ENCODE assay signal across 10 cellular contexts in the genomic region with DNA sequence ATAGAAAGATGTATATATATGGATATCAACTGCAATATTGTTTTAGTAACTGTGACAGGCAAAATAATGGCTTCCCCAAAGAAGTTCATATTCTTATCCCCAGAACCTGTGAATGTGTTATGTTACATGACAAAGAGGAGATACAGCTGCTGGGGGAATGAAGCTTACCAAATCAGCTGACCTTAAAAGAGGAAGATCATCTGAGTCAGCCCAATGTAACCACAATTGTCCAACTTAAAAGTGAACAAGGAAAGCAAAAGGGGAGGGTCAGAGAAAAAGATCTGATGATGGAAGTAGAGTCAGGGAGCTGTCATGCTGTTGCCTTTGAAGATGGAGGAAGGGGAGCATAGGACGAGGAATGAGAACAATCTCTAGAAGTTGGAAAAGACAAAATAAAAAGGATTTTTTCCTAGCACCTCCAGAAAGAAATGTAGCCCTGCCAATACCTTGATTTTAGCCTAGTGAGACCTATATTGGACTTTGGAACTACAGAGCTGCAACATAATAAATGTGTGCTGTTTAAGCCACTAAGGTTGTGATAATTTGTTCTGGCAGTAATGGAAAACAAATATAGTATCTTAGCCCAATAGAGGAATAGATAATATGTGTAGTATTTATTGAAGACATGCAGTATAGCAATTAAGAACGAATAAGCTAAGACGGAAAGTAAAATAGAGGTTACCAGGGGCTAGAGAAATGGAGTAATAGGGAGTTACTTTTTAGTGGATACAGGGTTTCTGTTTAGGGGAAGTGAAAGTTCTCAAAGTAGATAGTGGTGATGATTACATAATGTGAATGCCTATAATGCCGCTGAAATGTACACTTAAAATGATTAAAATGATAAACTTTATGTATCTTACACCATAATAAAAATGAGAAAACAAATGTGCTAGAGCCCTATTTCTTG.
DNase-seq lines count a peak whose midpoint lies in the region; ATAC-seq, FAIRE-seq and TF ChIP-seq lines count a peak whose summit lies in the region.
"Had no signal": no experiment of that assay in that cellular context is flagged by ENCODE, and none has a peak within 500 bp of the region (broad histone marks: within the 10 kb centered on the region; RNA-seq: fewer than 3 reads in every experiment).

No MANE protein-coding gene starts in this region.

- H3K4me1 ChIP-seq in SK-N-SH (ENCODE audit: control insufficient read depth in 1 of 2, insufficient read depth in 2 of 2, low read depth in 1 of 2, low read length in 1 of 2) (peaks cover 5% of the 10 kb centered on the region in 2 experiments; a peak in 1 of 4 replicates), small intestine (ENCODE audit: control insufficient read depth in 2 of 2, insufficient read depth in 1 of 2, low read depth in 1 of 2, low read length in 1 of 2) (peaks cover 9% of the 10 kb centered on the region in 2 donors), smooth muscle cell (ENCODE audit: low read depth) (no peaks in the 10 kb centered on the region)
- H3K4me1 ChIP-seq: SJSA1 had no signal

- no peak for FAIRE-seq in small intestine (lab: Jason Lieb, UNC)

- no peak for TF ChIP-seq EP300 in SK-N-SH (IDR thresholded peaks at IDR 0.05; ENCODE audit: borderline replicate concordance in 1 of 2, low read depth in 1 of 2, low read length in 1 of 2)

- DNase-seq in SK-N-SH: no peak
- DNase-seq in LHCN-M2 (ENCODE audit: low read depth): peak; percentile 89
- peak; percentile 42 for DNase-seq in epithelial cell of esophagus (ENCODE audit: low read depth)
- DNase-seq in small intestine: peak; percentile 69
- DNase-seq in smooth muscle cell (lab: John Stamatoyannopoulos, UW; ENCODE audit: unreplicated experiment): no peak
- DNase-seq in NCI-H146 (lab: John Stamatoyannopoulos, UW): no peak
- no peak for DNase-seq in epidermal melanocyte (ENCODE audit: insufficient read length, low spot score)

- no peaks in the 10 kb centered on the region for H3K36me3 ChIP-seq in SK-N-SH (replicated peaks in 1 of 2; ENCODE audit: control insufficient read depth in 1 of 2, insufficient read depth in 2 of 2, low read length in 1 of 2)
- no peaks in the 10 kb centered on the region for H3K36me3 ChIP-seq in small intestine (ENCODE audit: control insufficient read depth in 2 of 2, insufficient read depth in 2 of 2, low read length in 2 of 2)
- no peaks in the 10 kb centered on the region for H3K36me3 ChIP-seq in smooth muscle cell (ENCODE audit: low read depth)
- H3K36me3 ChIP-seq: SJSA1 had no signal

- no peak overlapping the region for H3K4me2 ChIP-seq in SK-N-SH
- H3K4me2 ChIP-seq in smooth muscle cell: no peak overlapping the region

- H3K27me3 ChIP-seq in SK-N-SH (ENCODE audit: insufficient read depth): no peaks in the 10 kb centered on the region
- no peaks in the 10 kb centered on the region for H3K27me3 ChIP-seq in small intestine (ENCODE audit: control insufficient read depth in 2 of 2, insufficient read depth in 2 of 2, low read length in 2 of 2)
- no peaks in the 10 kb centered on the region for H3K27me3 ChIP-seq in smooth muscle cell (ENCODE audit: low read depth)
- H3K27me3 ChIP-seq: SJSA1 had no signal

- CTCF ChIA-PET in SK-N-SH (lab: Yijun Ruan, JAX): no interaction called here

- no peak for TF ChIP-seq RAD21 in SK-N-SH (IDR thresholded peaks at IDR 0.05; ENCODE audit: low read length)

- no peak overlapping the region for H3K27ac ChIP-seq in SK-N-SH (ENCODE audit: low read depth in 2 of 2, low read length in 1 of 2)
- H3K27ac ChIP-seq in small intestine (ENCODE audit: low read depth in 1 of 2, low read length in 1 of 2): no peak overlapping the region
- H3K27ac ChIP-seq in smooth muscle cell (ENCODE audit: low read depth): no peak overlapping the region
- H3K27ac ChIP-seq: 22Rv1, SJSA1 had no signal

- POLR2A ChIA-PET in SK-N-SH (lab: Yijun Ruan, JAX): no interaction called here

- H4K20me1 ChIP-seq in SK-N-SH (ENCODE audit: insufficient read depth) (no peaks in the 10 kb centered on the region), smooth muscle cell (ENCODE audit: low read depth) (no peaks in the 10 kb centered on the region)

- H3K79me2 ChIP-seq in SK-N-SH (ENCODE audit: insufficient read depth): no peaks in the 10 kb centered on the region
- no peaks in the 10 kb centered on the region for H3K79me2 ChIP-seq in smooth muscle cell (ENCODE audit: low read depth)

- H3F3A ChIP-seq in SK-N-SH (replicated peaks; ENCODE audit: insufficient read depth): peaks cover 27% of the 10 kb centered on the region
- H3F3A ChIP-seq in smooth muscle cell (ENCODE audit: low read depth): no peaks in the 10 kb centered on the region

- no peak for ATAC-seq in SK-N-SH treated with all-trans-retinoic acid at 6 μM for 48 hours

- no peaks in the 10 kb centered on the region for H3K9me2 ChIP-seq in SK-N-SH

- 86% methylated on average over 4 of the region's 4 CpGs for WGBS in SK-N-SH (ENCODE audit: low lambda C conversion rate)
- WGBS in small intestine, 3 donors: 20 to 49% (median 33%) methylated on average over 4 of the region's 4 CpGs
- WGBS in smooth muscle cell (ENCODE audit: low lambda C conversion rate): 92% methylated on average over 4 of the region's 4 CpGs

- H3K4me3 ChIP-seq in SK-N-SH (ENCODE audit: low read depth in 2 of 2, low read length in 1 of 2) (no peak overlapping the region), epithelial cell of esophagus (ENCODE audit: low read length) (no peak overlapping the region), small intestine (ENCODE audit: low read depth in 1 of 2, low read length in 2 of 2) (no peak overlapping the region), smooth muscle cell (no peak overlapping the region)
- H3K4me3 ChIP-seq: SJSA1 had no signal

- H2AFZ ChIP-seq in SK-N-SH (ENCODE audit: low read depth): no peak overlapping the region
- no peak overlapping the region for H2AFZ ChIP-seq in smooth muscle cell (ENCODE audit: low read depth)

- H3K9me3 ChIP-seq in SK-N-SH (no peaks in the 10 kb centered on the region), small intestine (ENCODE audit: control insufficient read depth, low read depth) (no peaks in the 10 kb centered on the region), smooth muscle cell (replicated peaks; ENCODE audit: low read depth) (no peaks in the 10 kb centered on the region)
- H3K9me3 ChIP-seq: SJSA1 had no signal

- no peak overlapping the region for H3K9ac ChIP-seq in SK-N-SH
- no peak overlapping the region for H3K9ac ChIP-seq in smooth muscle cell (ENCODE audit: low read depth)

- TF ChIP-seq CTCF in SK-N-SH (IDR thresholded peaks at IDR 0.05): no peak
- no peak for TF ChIP-seq CTCF in epithelial cell of esophagus (IDR thresholded peaks at IDR 0.05; ENCODE audit: insufficient read depth, low read depth, low read length, missing control alignments)
- no peak for TF ChIP-seq CTCF in smooth muscle cell (IDR thresholded peaks at IDR 0.05; ENCODE audit: borderline replicate concordance, insufficient read depth, poor library complexity, severe bottlenecking)

TF ChIP-seq in SK-N-SH, 30 proteins besides CTCF, POLR2A, EP300 and RAD21 (continues in another document):
- TF ChIP-seq, protein P1, sequence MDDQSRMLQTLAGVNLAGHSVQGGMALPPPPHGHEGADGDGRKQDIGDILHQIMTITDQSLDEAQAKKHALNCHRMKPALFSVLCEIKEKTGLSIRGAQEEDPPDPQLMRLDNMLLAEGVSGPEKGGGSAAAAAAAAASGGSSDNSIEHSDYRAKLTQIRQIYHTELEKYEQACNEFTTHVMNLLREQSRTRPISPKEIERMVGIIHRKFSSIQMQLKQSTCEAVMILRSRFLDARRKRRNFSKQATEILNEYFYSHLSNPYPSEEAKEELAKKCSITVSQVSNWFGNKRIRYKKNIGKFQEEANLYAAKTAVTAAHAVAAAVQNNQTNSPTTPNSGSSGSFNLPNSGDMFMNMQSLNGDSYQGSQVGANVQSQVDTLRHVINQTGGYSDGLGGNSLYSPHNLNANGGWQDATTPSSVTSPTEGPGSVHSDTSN (IDR thresholded peaks at IDR 0.05): 0 out of 2 replicates have a peak, but pooled peaks have one; percentile 12

TF ChIP-seq in SK-N-SH treated with all-trans-retinoic acid at 6 μM for 48 hours, 23 proteins besides CTCF, POLR2A, EP300 and RAD21:
- TF ChIP-seq ZNF565 (CRISPR knock-in tag; conservative IDR thresholded peaks at IDR 0.05; ENCODE audit: low read depth) (no peak), ESRRG (CRISPR knock-in tag; IDR thresholded peaks at IDR 0.05) (no peak), ZNF70 (CRISPR knock-in tag; IDR thresholded peaks at IDR 0.05) (no peak)
- TF ChIP-seq, protein P2, sequence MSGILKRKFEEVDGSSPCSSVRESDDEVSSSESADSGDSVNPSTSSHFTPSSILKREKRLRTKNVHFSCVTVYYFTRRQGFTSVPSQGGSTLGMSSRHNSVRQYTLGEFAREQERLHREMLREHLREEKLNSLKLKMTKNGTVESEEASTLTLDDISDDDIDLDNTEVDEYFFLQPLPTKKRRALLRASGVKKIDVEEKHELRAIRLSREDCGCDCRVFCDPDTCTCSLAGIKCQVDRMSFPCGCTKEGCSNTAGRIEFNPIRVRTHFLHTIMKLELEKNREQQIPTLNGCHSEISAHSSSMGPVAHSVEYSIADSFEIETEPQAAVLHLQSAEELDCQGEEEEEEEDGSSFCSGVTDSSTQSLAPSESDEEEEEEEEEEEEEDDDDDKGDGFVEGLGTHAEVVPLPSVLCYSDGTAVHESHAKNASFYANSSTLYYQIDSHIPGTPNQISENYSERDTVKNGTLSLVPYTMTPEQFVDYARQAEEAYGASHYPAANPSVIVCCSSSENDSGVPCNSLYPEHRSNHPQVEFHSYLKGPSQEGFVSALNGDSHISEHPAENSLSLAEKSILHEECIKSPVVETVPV (CRISPR knock-in tag; IDR thresholded peaks at IDR 0.05): no peak

Comparison
In these comparisons a context has a peak if more than half of its experiments do, and no peak if none do; other contexts are left out.
1. DNase-seq: peak in LHCN-M2 (single experiment), epithelial cell of esophagus (single experiment) and small intestine (single experiment); none in SK-N-SH (single experiment), smooth muscle cell (single experiment), NCI-H146 (single experiment) and epidermal melanocyte (single experiment).